In the genomic region with DNA sequence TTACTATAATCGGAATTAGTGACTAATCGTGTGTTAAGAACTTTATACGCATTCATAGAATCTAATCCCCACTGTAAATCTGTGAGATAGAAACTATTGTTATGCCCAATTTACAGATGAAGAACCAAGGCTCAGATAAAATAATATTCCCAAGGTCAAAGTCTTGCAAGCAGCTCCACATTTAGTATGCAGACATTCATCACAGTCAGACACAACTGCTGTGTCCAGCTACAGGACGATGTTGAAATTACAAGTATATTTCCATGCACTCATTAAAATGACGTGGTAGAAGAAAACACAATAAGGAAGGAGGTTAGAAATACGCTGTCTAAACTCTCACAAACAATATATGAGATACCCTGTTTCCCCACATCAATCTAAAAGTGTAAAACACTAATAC, we compare ENCODE assay signal across 24 cellular contexts.
DNase-seq lines count a peak whose midpoint lies in the region; ATAC-seq and TF ChIP-seq lines count a peak whose summit lies in the region.
"Had no signal": no experiment of that assay in that cellular context is flagged by ENCODE, and none has a peak within 500 bp of the region (broad histone marks: within the 10 kb centered on the region; RNA-seq: fewer than 3 reads in every experiment).

No MANE protein-coding gene starts in this region.

- no peak overlapping the region for H3K4me3 ChIP-seq in choroid plexus epithelial cell (ENCODE audit: low read depth, low read length)
- H3K4me3 ChIP-seq: esophagus squamous epithelium, heart left ventricle, thoracic aorta had no signal

- DNase-seq in activated T-cell treated with anti-CD3 and anti-CD28 coated beads, Interleukin-2, amount 50 U/mL, for 24 hours = no peak
- DNase-seq in activated T-cell treated with anti-CD3 and anti-CD28 coated beads, Interleukin-2, amount 50 U/mL, for 48 hours = no peak
- DNase-seq in MV-4-11 (lab: John Stamatoyannopoulos, UW) (peak; percentile 12), choroid plexus epithelial cell (ENCODE audit: low read depth) (peak; percentile 34), substantia nigra (lab: John Stamatoyannopoulos, UW) (no peak)
- no peak for DNase-seq in activated CD4-positive, alpha-beta T cell treated with anti-CD3 and anti-CD28 coated beads, Interleukin-2, amount 50 U/mL, for 1 hour
- DNase-seq: activated CD4-positive, alpha-beta T cell treated with anti-CD3 and anti-CD28 coated beads, Interleukin-2, amount 10 ng/mL, durations not matched to agents 7 days and 5 days; activated gamma-delta T cell treated with Interleukin-2 at 50 U/mL for 16 hours; amygdala; effector memory CD8-positive, alpha-beta T cell; esophagus squamous epithelium; heart left ventricle; NCI-H1417 treated with DMSO at 0.1 percent for 48 hours; NCI-H2171; NCI-H69; Right ventricle myocardium superior; T-helper 1 cell had no signal

- no peak for TF ChIP-seq CTCF in choroid plexus epithelial cell (conservative IDR thresholded peaks at IDR 0.05; ENCODE audit: low read depth, low read length)

- H3K36me3 Mint-ChIP-seq in activated T-cell treated with anti-CD3 and anti-CD28 coated beads, Interleukin-2, amount 50 U/mL, for 24 hours (ENCODE audit: low read depth) = peaks cover 58% of the 10 kb centered on the region

- H3K4me3 Mint-ChIP-seq in activated T-cell treated with anti-CD3 and anti-CD28 coated beads, Interleukin-2, amount 50 U/mL, for 24 hours = no peak overlapping the region
- H3K4me3 Mint-ChIP-seq: activated CD4-positive, alpha-beta T cell treated with anti-CD3 and anti-CD28 coated beads, Interleukin-2, amount 10 ng/mL, durations not matched to agents 7 days and 5 days; nephron had no signal

- peak overlapping the region; percentile 38 for H3K27ac Mint-ChIP-seq in activated T-cell treated with anti-CD3 and anti-CD28 coated beads, Interleukin-2, amount 50 U/mL, for 24 hours
- H3K27ac Mint-ChIP-seq: activated CD4-positive, alpha-beta T cell treated with anti-CD3 and anti-CD28 coated beads, Interleukin-2, amount 10 ng/mL, durations not matched to agents 7 days and 5 days; nephron had no signal

- H3K4me1 Mint-ChIP-seq in activated T-cell treated with anti-CD3 and anti-CD28 coated beads, Interleukin-2, amount 50 U/mL, for 24 hours (ENCODE audit: low read depth) = peaks cover 35% of the 10 kb centered on the region

- no peaks in the 10 kb centered on the region for H3K27me3 Mint-ChIP-seq in activated T-cell treated with anti-CD3 and anti-CD28 coated beads, Interleukin-2, amount 50 U/mL, for 24 hours
- H3K27me3 Mint-ChIP-seq: activated CD4-positive, alpha-beta T cell treated with anti-CD3 and anti-CD28 coated beads, Interleukin-2, amount 10 ng/mL, durations not matched to agents 7 days and 5 days; effector memory CD8-positive, alpha-beta T cell had no signal

- H3K27ac ChIP-seq in substantia nigra (ENCODE audit: low read depth, low read length, poor library complexity, severe bottlenecking) = peak overlapping the region; percentile 57
- H3K27ac ChIP-seq: esophagus squamous epithelium, heart left ventricle, thoracic aorta, VCaP had no signal

- ATAC-seq in HG02642 (IDR thresholded peaks at IDR 0.05; ENCODE audit: poor library complexity, unreplicated experiment) = no peak
- no peak for ATAC-seq in HG02870 (IDR thresholded peaks at IDR 0.05; ENCODE audit: unreplicated experiment)
- ATAC-seq: effector memory CD8-positive, alpha-beta T cell; heart left ventricle; left lobe of liver; sciatic nerve had no signal

- no peaks in the 10 kb centered on the region for H3K9me3 Mint-ChIP-seq in activated T-cell treated with anti-CD3 and anti-CD28 coated beads, Interleukin-2, amount 50 U/mL, for 24 hours
- H3K9me3 Mint-ChIP-seq: activated CD4-positive, alpha-beta T cell treated with anti-CD3 and anti-CD28 coated beads, Interleukin-2, amount 10 ng/mL, durations not matched to agents 7 days and 5 days; effector memory CD8-positive, alpha-beta T cell; nephron had no signal

Comparison
In these comparisons a context has a peak if more than half of its experiments do, and no peak if none do; other contexts are left out.
1. DNase-seq: peak in MV-4-11 (single experiment) and choroid plexus epithelial cell (single experiment); none in activated T-cell treated with anti-CD3 and anti-CD28 coated beads, Interleukin-2, amount 50 U/mL, for 24 hours (single experiment), activated T-cell treated with anti-CD3 and anti-CD28 coated beads, Interleukin-2, amount 50 U/mL, for 48 hours (0 of 2), substantia nigra (0 of 49) and activated CD4-positive, alpha-beta T cell treated with anti-CD3 and anti-CD28 coated beads, Interleukin-2, amount 50 U/mL, for 1 hour (single experiment).